In the genomic region with DNA sequence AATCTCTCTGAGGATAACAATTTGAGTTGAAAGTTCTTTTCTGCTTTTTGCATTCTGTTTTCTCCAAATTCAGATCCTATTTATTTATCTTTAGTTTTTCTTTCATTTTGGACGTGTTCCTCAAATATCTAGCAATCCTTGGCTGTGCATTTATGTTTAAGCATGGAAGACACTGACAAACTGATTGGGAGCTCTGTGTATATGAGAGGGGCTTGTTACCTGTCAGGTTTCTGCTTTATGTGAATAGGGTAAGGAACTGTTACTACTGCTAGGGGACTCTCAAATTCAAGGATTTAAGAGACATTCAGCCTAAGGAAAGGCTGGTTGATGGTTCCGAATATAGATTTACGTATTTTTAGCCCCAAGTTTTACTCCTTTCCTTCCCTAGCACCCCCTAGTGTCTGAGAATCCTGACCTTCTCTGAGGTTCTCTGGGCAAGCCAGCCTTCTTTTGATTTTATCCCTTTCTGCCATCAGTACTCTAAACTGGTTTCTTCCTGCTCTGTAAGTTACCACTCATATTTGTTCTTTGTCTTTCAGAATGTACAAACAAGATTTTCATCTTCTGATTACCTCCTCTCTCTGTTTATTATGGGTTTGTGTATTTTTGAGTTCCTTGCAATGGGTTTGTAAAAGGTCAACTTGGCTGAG, we compare ENCODE assay signal across 9 cellular contexts. TPM values are rescaled to one million over a fixed set of nuclear protein-coding genes. Genes with fewer than 3 reads are reported as not detected.
A peak's percentile ranks its signal among the peaks of the same experiment; 100 is the strongest.
DNase-seq lines count a peak whose midpoint lies in the region; ATAC-seq, FAIRE-seq and TF ChIP-seq lines count a peak whose summit lies in the region.
"Had no signal": no experiment of that assay in that cellular context is flagged by ENCODE, and none has a peak within 500 bp of the region (broad histone marks: within the 10 kb centered on the region; RNA-seq: fewer than 3 reads in every experiment).

No MANE protein-coding gene starts in this region.

- H3K23ac ChIP-seq in H1 (ENCODE audit: insufficient read length) = no peak overlapping the region

- no peaks in the 10 kb centered on the region for H3K23me2 ChIP-seq in H1 (ENCODE audit: low read depth, low read length)

- no peak overlapping the region for H3K18ac ChIP-seq in H1 (ENCODE audit: extremely low read depth, low read length)

- TF ChIP-seq POLR2A in H1 (IDR thresholded peaks at IDR 0.05; ENCODE audit: control extremely low read depth in 1 of 2, low read depth in 2 of 2, low read length in 2 of 2) = no peak

- TF ChIP-seq EP300 in H1 (IDR thresholded peaks at IDR 0.05; ENCODE audit: borderline replicate concordance in 1 of 2, low read depth in 2 of 2, low read length in 2 of 2) = no peak

- CTCF ChIA-PET in Panc1 (lab: Charles Lee) = interaction anchor here (1.0 kb wide), 1 partner anchor 10 kb away, joined by 3 read pairs; no protein-coding TSS in a partner anchor
- CTCF ChIA-PET in H1 (lab: Charles Lee; ENCODE audit: partially characterized antibody) = interaction anchor here (0.6 to 2.2 kb wide), 9 partner anchors 8 to 236 kb away, joined by 3 to 8 read pairs (median 4); a partner anchor contains a TSS

- peak; percentile 43 for TF ChIP-seq CTCF in GM12873 (IDR thresholded peaks at IDR 0.05; ENCODE audit: insufficient read depth, low read depth, low read length, missing control alignments)
- peak; percentile 25 for TF ChIP-seq CTCF in Panc1 (IDR thresholded peaks at IDR 0.05)
- TF ChIP-seq CTCF in H1 (IDR thresholded peaks at IDR 0.05; ENCODE audit: control extremely low read depth in 1 of 3, insufficient read depth in 1 of 3, low read depth in 1 of 3, low read length in 3 of 3) = peak in 2 of 3 experiments; percentile 40 to 51; a peak in 3 of 4 replicates

- H3K4ac ChIP-seq in H1 (replicated peaks; ENCODE audit: insufficient read length, low read depth, low read length) = no peak overlapping the region

- FAIRE-seq in H1 (lab: Jason Lieb, UNC) = peak; percentile 72

- no peak overlapping the region for H4K8ac ChIP-seq in H1 (ENCODE audit: extremely low read depth, insufficient read depth, low read length)

- no peak overlapping the region for H4K5ac ChIP-seq in H1 (ENCODE audit: insufficient read length, low read depth, low read length)

- H3K27me3 ChIP-seq in Panc1 (ENCODE audit: control insufficient read depth, insufficient read depth, low read length) = no peaks in the 10 kb centered on the region
- H3K27me3 ChIP-seq in H1 (replicated peaks in 1 of 4; ENCODE audit: control insufficient read depth in 3 of 4, extremely low read depth in 1 of 4, insufficient read depth in 3 of 4, low read length in 3 of 4) = no peaks in the 10 kb centered on the region
- H3K27me3 ChIP-seq: colonic mucosa, neutrophil had no signal

- H3K27ac ChIP-seq in Panc1 (ENCODE audit: low read length) (no peak overlapping the region), H1 (ENCODE audit: low read depth, low read length) (no peak overlapping the region)
- H3K27ac ChIP-seq: colonic mucosa, neutrophil had no signal

- no peak overlapping the region for H4K91ac ChIP-seq in H1 (replicated peaks; ENCODE audit: insufficient read length, low read length)

- H3K4me1 Mint-ChIP-seq in stimulated activated memory B cell treated with anti-CD40 and anti-IgM and Interleukin-4, amounts not matched to agents 10 μg/mL and 1 μg/mL and 100 μg/mL, for 72 hours = peaks cover 58% of the 10 kb centered on the region

- intact Hi-C loops in Panc1 (cut with micrococcal nuclease; ENCODE audit: unreplicated experiment) = no loop called here

- H3K79me2 ChIP-seq in H1 (ENCODE audit: control insufficient read depth in 1 of 2, insufficient read depth in 2 of 2, low read length in 2 of 2) = peaks cover 0 to 63% of the 10 kb centered on the region in 2 experiments; a peak in 2 of 4 replicates

- TF ChIP-seq RAD21 in H1 (IDR thresholded peaks at IDR 0.05 in 1 of 2, conservative IDR thresholded peaks at IDR 0.05 in 1 of 2; ENCODE audit: low read depth in 2 of 2, low read length in 2 of 2) = no peak; a peak in 1 of 4 replicates

- no peak overlapping the region for H2AK5ac ChIP-seq in H1 (ENCODE audit: low read depth, low read length)

- H3K9me3 ChIP-seq in Panc1 (ENCODE audit: control insufficient read depth, insufficient read depth, low read depth, low read length) (no peaks in the 10 kb centered on the region), H1 (ENCODE audit: insufficient read depth in 2 of 2, low read depth in 1 of 2, low read length in 1 of 2) (no peaks in the 10 kb centered on the region)
- H3K9me3 ChIP-seq: colonic mucosa, neutrophil had no signal

- no peak overlapping the region for H2AFZ ChIP-seq in H1 (ENCODE audit: low read length)

- no peak overlapping the region for H2BK15ac ChIP-seq in H1 (ENCODE audit: low read length)

- POLR2A ChIA-PET in Panc1 (lab: Charles Lee) = no interaction called here
- POLR2A ChIA-PET in H1 (lab: Charles Lee; ENCODE audit: partially characterized antibody) = interaction anchor here (0.6 kb wide), 1 partner anchor 65 kb away, joined by 3 read pairs; no protein-coding TSS in a partner anchor

- H3K27ac Mint-ChIP-seq in stimulated activated memory B cell treated with anti-CD40 and anti-IgM and Interleukin-4, amounts not matched to agents 10 μg/mL and 1 μg/mL and 100 μg/mL, for 72 hours = peak overlapping the region; percentile 72

- no TSS peak for BruUV-seq in Panc1 (replicated peaks; lab: Mats Ljungman, UMichigan)

- WGBS in H1 (ENCODE audit: extremely low coverage in 1 of 2, insufficient coverage in 1 of 2, insufficient read length in 1 of 2, insufficient replicate concordance in 2 of 2, low coverage in 1 of 2, low lambda C conversion rate in 2 of 2, missing lambda C conversion rate in 1 of 2), 2 experiments = 80% methylated on average over 3 of the region's 3 CpGs; no CpG with 5 or more reads in 1 of the 2 experiments

- H4K20me1 ChIP-seq in H1 (replicated peaks in 1 of 2; ENCODE audit: control insufficient read depth in 1 of 2, insufficient read depth in 2 of 2, low read length in 2 of 2) = no peaks in the 10 kb centered on the region

- no peak overlapping the region for H2BK5ac ChIP-seq in H1 (ENCODE audit: low read depth, low read length)

- H3K14ac ChIP-seq in H1 (ENCODE audit: insufficient read length) = no peak overlapping the region

- H3K4me3 ChIP-seq in Panc1 (ENCODE audit: low read depth in 2 of 2, low read length in 2 of 2) (no peak overlapping the region), H1 (ENCODE audit: extremely low read depth in 1 of 4, insufficient read depth in 2 of 4, low read depth in 3 of 4, low read length in 4 of 4) (no peak overlapping the region)
- H3K4me3 ChIP-seq: colonic mucosa had no signal

- H3K4me1 ChIP-seq in Panc1 (ENCODE audit: control insufficient read depth, insufficient read depth, low read length) (no peaks in the 10 kb centered on the region), H1 (replicated peaks in 1 of 4; ENCODE audit: control insufficient read depth in 3 of 4, insufficient read depth in 4 of 4, low read length in 3 of 4) (peaks cover 0 to 14% (median 0%) of the 10 kb centered on the region in 4 experiments; a peak in 1 of 7 replicates)
- H3K4me1 ChIP-seq: colonic mucosa had no signal

- no peak for ATAC-seq in Panc1
- ATAC-seq in stimulated activated memory B cell treated with anti-CD40 and anti-IgM and Interleukin-4, amounts not matched to agents 10 μg/mL and 1 μg/mL and 100 μg/mL, for 72 hours = no peak
- ATAC-seq in HG02981 (IDR thresholded peaks at IDR 0.05; ENCODE audit: unreplicated experiment) = no peak
- ATAC-seq in GM18867 (IDR thresholded peaks at IDR 0.05; ENCODE audit: unreplicated experiment) = no peak
- no peak for ATAC-seq in HG03520 (IDR thresholded peaks at IDR 0.05; ENCODE audit: unreplicated experiment)

- H3K9ac ChIP-seq in H1 (replicated peaks in 1 of 4; ENCODE audit: extremely low read depth in 1 of 4, low read depth in 3 of 4, low read length in 3 of 4) = no peak overlapping the region

- peaks cover 3% of the 10 kb centered on the region; the same call in 1 of the 2 replicates for H3K79me1 ChIP-seq in H1 (ENCODE audit: low read depth, low read length)

- DNase-seq in Panc1 (ENCODE audit: low read depth, low spot score) (no peak), H1 (ENCODE audit: low read depth in 1 of 2, low spot score in 2 of 2) (no peak)
- DNase-seq: colonic mucosa had no signal

- no peak overlapping the region for H2BK20ac ChIP-seq in H1 (ENCODE audit: low read length)

- no peak overlapping the region for H2BK12ac ChIP-seq in H1 (ENCODE audit: low read depth, low read length)

- H2BK120ac ChIP-seq in H1 (replicated peaks; ENCODE audit: low read depth, low read length) = no peak overlapping the region

- H3K56ac ChIP-seq in H1 (replicated peaks; ENCODE audit: insufficient read length, low read depth, low read length) = no peak overlapping the region

- peaks cover 4% of the 10 kb centered on the region for H3K9me3 Mint-ChIP-seq in stimulated activated memory B cell treated with anti-CD40 and anti-IgM and Interleukin-4, amounts not matched to agents 10 μg/mL and 1 μg/mL and 100 μg/mL, for 72 hours

- in situ Hi-C loops in Panc1 (cut with HindIII; ENCODE audit: low pct_unique_long_range_greater_than_20kb, low sequenced_read_pairs) = no loop called here

- H3K36me3 ChIP-seq in Panc1 (ENCODE audit: control insufficient read depth, insufficient read depth, low read length) (no peaks in the 10 kb centered on the region), H1 (ENCODE audit: control insufficient read depth in 2 of 4, insufficient read depth in 4 of 4, low read length in 3 of 4) (peaks cover 2 to 18% (median 9%) of the 10 kb centered on the region in 4 experiments; a peak in 7 of 8 replicates)
- H3K36me3 ChIP-seq: colonic mucosa had no signal

- no peak overlapping the region for H3K4me3 Mint-ChIP-seq in stimulated activated memory B cell treated with anti-CD40 and anti-IgM and Interleukin-4, amounts not matched to agents 10 μg/mL and 1 μg/mL and 100 μg/mL, for 72 hours

- H3K4me2 ChIP-seq in H1 (ENCODE audit: insufficient read depth in 1 of 2, low read depth in 2 of 2, low read length in 2 of 2) = no peak overlapping the region

- H3K36me3 Mint-ChIP-seq in stimulated activated memory B cell treated with anti-CD40 and anti-IgM and Interleukin-4, amounts not matched to agents 10 μg/mL and 1 μg/mL and 100 μg/mL, for 72 hours = peaks cover 69% of the 10 kb centered on the region

- no peaks in the 10 kb centered on the region for H3K27me3 Mint-ChIP-seq in stimulated activated memory B cell treated with anti-CD40 and anti-IgM and Interleukin-4, amounts not matched to agents 10 μg/mL and 1 μg/mL and 100 μg/mL, for 72 hours

TF ChIP-seq in H1, 55 proteins besides CTCF, POLR2A, EP300 and RAD21 (continues in another document):
- TF ChIP-seq ASH2L (IDR thresholded peaks at IDR 0.05; ENCODE audit: low read length) = no peak

RNA-seq across cellular contexts. Expression of a gene that starts 30.5 kb away (rescaled TPM):
- total RNA-seq in Panc1 (2021; ENCODE audit: unreplicated experiment) = 38.9 TPM
- 20.3 TPM for polyA plus RNA-seq in Panc1 (2012; ENCODE audit: insufficient read length)
- total RNA-seq in H1 (2021; fragmentation: NEBNext Ultra II Directional; extraction: Animal tissue kit (Norgen Biotek cat#: 25700)) = 69.0 and 71.7 TPM in 2 replicates
- 13.5 and 14.7 TPM in 2 replicates for polyA plus RNA-seq in H1 (2011; rRNA removed)
- polyA plus RNA-seq in H1 (2011; cell fraction: cytosol; rRNA removed) = 12.5 TPM
- 29.2 TPM for polyA plus RNA-seq in H1 (2011; cell fraction: nucleus; rRNA removed)
- polyA plus RNA-seq in H1 (2012, experiment 1 of 2) = 46.7 to 54.5 TPM (median 50.0 TPM) in 4 replicates
- polyA plus RNA-seq in H1 (2012, experiment 2 of 2) = 6.2 TPM
- polyA plus RNA-seq in H1 (2013, experiment 1 of 2) = 42.0 TPM
- polyA plus RNA-seq in H1 (2013, experiment 2 of 2) = 35.5 TPM
- polyA minus RNA-seq in H1 (2011; rRNA and poly(A)+ RNA removed) = 22.1 and 23.8 TPM in 2 replicates
- polyA minus RNA-seq in H1 (2011; cell fraction: cytosol; rRNA and poly(A)+ RNA removed) = 20.1 TPM
- 65.2 TPM for polyA minus RNA-seq in H1 (2011; cell fraction: nucleus; rRNA and poly(A)+ RNA removed)
